Comparison of ENCODE assay signal across 1 cellular context in genomic region chr10:77619964-77620703, GRCh38.
TF ChIP-seq lines count a peak whose summit lies in the region.

No MANE protein-coding gene starts in this region.

TF ChIP-seq in K562, 482 proteins besides CTCF, POLR2A, EP300 and RAD21:
- TF ChIP-seq, protein P1, sequence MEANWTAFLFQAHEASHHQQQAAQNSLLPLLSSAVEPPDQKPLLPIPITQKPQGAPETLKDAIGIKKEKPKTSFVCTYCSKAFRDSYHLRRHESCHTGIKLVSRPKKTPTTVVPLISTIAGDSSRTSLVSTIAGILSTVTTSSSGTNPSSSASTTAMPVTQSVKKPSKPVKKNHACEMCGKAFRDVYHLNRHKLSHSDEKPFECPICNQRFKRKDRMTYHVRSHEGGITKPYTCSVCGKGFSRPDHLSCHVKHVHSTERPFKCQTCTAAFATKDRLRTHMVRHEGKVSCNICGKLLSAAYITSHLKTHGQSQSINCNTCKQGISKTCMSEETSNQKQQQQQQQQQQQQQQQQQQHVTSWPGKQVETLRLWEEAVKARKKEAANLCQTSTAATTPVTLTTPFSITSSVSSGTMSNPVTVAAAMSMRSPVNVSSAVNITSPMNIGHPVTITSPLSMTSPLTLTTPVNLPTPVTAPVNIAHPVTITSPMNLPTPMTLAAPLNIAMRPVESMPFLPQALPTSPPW (CRISPR knock-in tag; IDR thresholded peaks at IDR 0.05), result no peak
- no peak for TF ChIP-seq ZNF77 (CRISPR knock-in tag; IDR thresholded peaks at IDR 0.05)
- TF ChIP-seq POLR2B (IDR thresholded peaks at IDR 0.05; ENCODE audit: low read depth, partially characterized antibody), result no peak
- TF ChIP-seq NFYB (IDR thresholded peaks at IDR 0.05; ENCODE audit: extremely low read depth, insufficient read length), result no peak
- TF ChIP-seq ZNF780A (CRISPR knock-in tag; IDR thresholded peaks at IDR 0.05), result no peak
- TF ChIP-seq, protein P2, sequence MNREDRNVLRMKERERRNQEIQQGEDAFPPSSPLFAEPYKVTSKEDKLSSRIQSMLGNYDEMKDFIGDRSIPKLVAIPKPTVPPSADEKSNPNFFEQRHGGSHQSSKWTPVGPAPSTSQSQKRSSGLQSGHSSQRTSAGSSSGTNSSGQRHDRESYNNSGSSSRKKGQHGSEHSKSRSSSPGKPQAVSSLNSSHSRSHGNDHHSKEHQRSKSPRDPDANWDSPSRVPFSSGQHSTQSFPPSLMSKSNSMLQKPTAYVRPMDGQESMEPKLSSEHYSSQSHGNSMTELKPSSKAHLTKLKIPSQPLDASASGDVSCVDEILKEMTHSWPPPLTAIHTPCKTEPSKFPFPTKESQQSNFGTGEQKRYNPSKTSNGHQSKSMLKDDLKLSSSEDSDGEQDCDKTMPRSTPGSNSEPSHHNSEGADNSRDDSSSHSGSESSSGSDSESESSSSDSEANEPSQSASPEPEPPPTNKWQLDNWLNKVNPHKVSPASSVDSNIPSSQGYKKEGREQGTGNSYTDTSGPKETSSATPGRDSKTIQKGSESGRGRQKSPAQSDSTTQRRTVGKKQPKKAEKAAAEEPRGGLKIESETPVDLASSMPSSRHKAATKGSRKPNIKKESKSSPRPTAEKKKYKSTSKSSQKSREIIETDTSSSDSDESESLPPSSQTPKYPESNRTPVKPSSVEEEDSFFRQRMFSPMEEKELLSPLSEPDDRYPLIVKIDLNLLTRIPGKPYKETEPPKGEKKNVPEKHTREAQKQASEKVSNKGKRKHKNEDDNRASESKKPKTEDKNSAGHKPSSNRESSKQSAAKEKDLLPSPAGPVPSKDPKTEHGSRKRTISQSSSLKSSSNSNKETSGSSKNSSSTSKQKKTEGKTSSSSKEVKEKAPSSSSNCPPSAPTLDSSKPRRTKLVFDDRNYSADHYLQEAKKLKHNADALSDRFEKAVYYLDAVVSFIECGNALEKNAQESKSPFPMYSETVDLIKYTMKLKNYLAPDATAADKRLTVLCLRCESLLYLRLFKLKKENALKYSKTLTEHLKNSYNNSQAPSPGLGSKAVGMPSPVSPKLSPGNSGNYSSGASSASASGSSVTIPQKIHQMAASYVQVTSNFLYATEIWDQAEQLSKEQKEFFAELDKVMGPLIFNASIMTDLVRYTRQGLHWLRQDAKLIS (CRISPR knock-in tag; IDR thresholded peaks at IDR 0.05), result no peak
- TF ChIP-seq, protein P3, sequence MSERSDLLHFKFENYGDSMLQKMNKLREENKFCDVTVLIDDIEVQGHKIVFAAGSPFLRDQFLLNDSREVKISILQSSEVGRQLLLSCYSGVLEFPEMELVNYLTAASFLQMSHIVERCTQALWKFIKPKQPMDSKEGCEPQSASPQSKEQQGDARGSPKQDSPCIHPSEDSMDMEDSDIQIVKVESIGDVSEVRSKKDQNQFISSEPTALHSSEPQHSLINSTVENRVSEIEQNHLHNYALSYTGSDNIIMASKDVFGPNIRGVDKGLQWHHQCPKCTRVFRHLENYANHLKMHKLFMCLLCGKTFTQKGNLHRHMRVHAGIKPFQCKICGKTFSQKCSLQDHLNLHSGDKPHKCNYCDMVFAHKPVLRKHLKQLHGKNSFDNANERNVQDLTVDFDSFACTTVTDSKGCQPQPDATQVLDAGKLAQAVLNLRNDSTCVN (CRISPR knock-in tag; IDR thresholded peaks at IDR 0.05), result no peak
